ENCODE assay signal across 11 cellular contexts in genomic region chr4:100017627-100018310, GRCh38.
DNase-seq lines count a peak whose midpoint lies in the region; ATAC-seq and TF ChIP-seq lines count a peak whose summit lies in the region.
"Had no signal": no experiment of that assay in that cellular context is flagged by ENCODE, and none has a peak within 500 bp of the region (broad histone marks: within the 10 kb centered on the region; RNA-seq: fewer than 3 reads in every experiment).

No MANE protein-coding gene starts in this region.

- intact Hi-C loops in left lung (cut with DNase I): no loop called here
- intact Hi-C loops in head of caudate nucleus (cut with DNase I): no loop called here

- no peaks in the 10 kb centered on the region for H3K27me3 Mint-ChIP-seq in endodermal cell (ENCODE audit: insufficient read depth)

- H3K9me3 ChIP-seq in endodermal cell (ENCODE audit: control insufficient read depth, low read length) (no peaks in the 10 kb centered on the region), left lung (no peaks in the 10 kb centered on the region)
- H3K9me3 ChIP-seq: right lobe of liver had no signal

- DNase-seq in epithelial cell of esophagus (ENCODE audit: low read depth) (peak; percentile 95), endodermal cell (no peak), GDM1 (lab: John Stamatoyannopoulos, UW) (no peak), left lung (no peak), head of caudate nucleus (no peak)
- DNase-seq: activated CD8-positive, alpha-beta memory T cell treated with anti-CD3 and anti-CD28 coated beads, Interleukin-2, amount 50 U/mL, for 48 hours; COR-L47; right lobe of liver had no signal

- no peak overlapping the region for H3K27ac ChIP-seq in endodermal cell (ENCODE audit: low read depth, low read length)
- no peak overlapping the region for H3K27ac ChIP-seq in left lung
- H3K27ac ChIP-seq: right lobe of liver had no signal

- peaks cover 5% of the 10 kb centered on the region for H3K9me3 Mint-ChIP-seq in endodermal cell

- H3K4me1 ChIP-seq in endodermal cell (ENCODE audit: control insufficient read depth, insufficient read depth, low read length) (no peaks in the 10 kb centered on the region), left lung (no peaks in the 10 kb centered on the region)
- H3K4me1 ChIP-seq: right lobe of liver had no signal

- H3K27me3 ChIP-seq in endodermal cell (ENCODE audit: control insufficient read depth, insufficient read depth, low read length, poor library complexity, severe bottlenecking): no peaks in the 10 kb centered on the region
- no peaks in the 10 kb centered on the region for H3K27me3 ChIP-seq in left lung
- H3K27me3 ChIP-seq: right lobe of liver had no signal

- H3K36me3 ChIP-seq in endodermal cell (ENCODE audit: control insufficient read depth, insufficient read depth, low read length) (no peaks in the 10 kb centered on the region), left lung (no peaks in the 10 kb centered on the region)
- H3K36me3 ChIP-seq: right lobe of liver had no signal

- H3K27ac Mint-ChIP-seq in endodermal cell: no peak overlapping the region

- ATAC-seq in GM18505 (IDR thresholded peaks at IDR 0.05; ENCODE audit: unreplicated experiment) (peak; percentile 89), GM21447 (IDR thresholded peaks at IDR 0.05; ENCODE audit: unreplicated experiment) (peak; percentile 93), HG03175 (IDR thresholded peaks at IDR 0.05; ENCODE audit: unreplicated experiment) (peak; percentile 76), left lung (no peak)
- ATAC-seq: right lobe of liver had no signal

- no peaks in the 10 kb centered on the region for H3K36me3 Mint-ChIP-seq in endodermal cell (ENCODE audit: low read depth)

- TF ChIP-seq CTCF in epithelial cell of esophagus (IDR thresholded peaks at IDR 0.05; ENCODE audit: insufficient read depth, low read depth, low read length, missing control alignments) (no peak), endodermal cell (conservative IDR thresholded peaks at IDR 0.05) (no peak), left lung (IDR thresholded peaks at IDR 0.05) (no peak)

- peaks cover 4% of the 10 kb centered on the region for H3K4me1 Mint-ChIP-seq in endodermal cell

- H3K4me3 ChIP-seq in epithelial cell of esophagus (ENCODE audit: low read length) (no peak overlapping the region), endodermal cell (ENCODE audit: low read length) (no peak overlapping the region), left lung (no peak overlapping the region)
- H3K4me3 ChIP-seq: right lobe of liver had no signal

- WGBS in endodermal cell (ENCODE audit: insufficient coverage in 1 of 2, insufficient read length in 1 of 2), 2 experiments: 91 to 100% methylated on average over 2 to 3 of the region's 3 CpGs

- H3K9ac ChIP-seq in endodermal cell (ENCODE audit: extremely low read depth, low read length, poor library complexity, severe bottlenecking): no peak overlapping the region

- TF ChIP-seq POLR2A in GM18505 (IDR thresholded peaks at IDR 0.05; ENCODE audit: borderline replicate concordance, extremely low read depth, insufficient read depth, insufficient read length): no peak

- H3K4me3 Mint-ChIP-seq in endodermal cell: no peak overlapping the region
